In genomic region chr12:92224685-92225331, GRCh38 we compare ENCODE assay signal across 12 cellular contexts.
DNase-seq lines count a peak whose midpoint lies in the region; ATAC-seq, FAIRE-seq and TF ChIP-seq lines count a peak whose summit lies in the region.
"Had no signal": no experiment of that assay in that cellular context is flagged by ENCODE, and none has a peak within 500 bp of the region (broad histone marks: within the 10 kb centered on the region; RNA-seq: fewer than 3 reads in every experiment).

No MANE protein-coding gene starts in this region.

- SMC1A ChIA-PET in GM12878 (lab: Charles Lee; ENCODE audit: uncharacterized antibody, unreplicated experiment) = interaction anchor here (1.4 to 1.9 kb wide), 2 partner anchors 11 to 138 kb away, joined by 4 to 5 read pairs; no protein-coding TSS in a partner anchor

- intact Hi-C loops in GM12878 (cut with micrococcal nuclease; ENCODE audit: unreplicated experiment) = no loop called here

- no peaks in the 10 kb centered on the region for H3K27me3 ChIP-seq in GM12878 (replicated peaks in 1 of 2; ENCODE audit: control insufficient read depth in 2 of 2, insufficient read depth in 2 of 2, low read length in 1 of 2)
- H3K27me3 ChIP-seq: BLaER1 had no signal

- CTCF ChIA-PET in GM12878 (lab: Yijun Ruan, JAX) = no interaction called here

- POLR2A ChIA-PET in GM12878 (lab: Charles Lee) = no interaction called here

- RAD21 ChIA-PET in GM12878 (lab: Charles Lee; ENCODE audit: unreplicated experiment) = no interaction called here

- TF ChIP-seq POLR2A in GM12878 (IDR thresholded peaks at IDR 0.05; ENCODE audit: low read depth, low read length) = no peak

- H3K79me2 ChIP-seq in GM12878 (ENCODE audit: control insufficient read depth, insufficient read depth, low read length) = no peaks in the 10 kb centered on the region

- no peak for FAIRE-seq in GM12878 (lab: Jason Lieb, UNC)
- FAIRE-seq: kidney had no signal

- no peak overlapping the region for H2AFZ ChIP-seq in GM12878 (ENCODE audit: control insufficient read depth, low read depth, low read length)

- no peaks in the 10 kb centered on the region for H3K4me1 ChIP-seq in GM12878 (ENCODE audit: control insufficient read depth, insufficient read depth, low read length)
- H3K4me1 ChIP-seq: BLaER1 had no signal

- ATAC-seq in GM12878 = peak; percentile 42

- no peaks in the 10 kb centered on the region for H3K36me3 ChIP-seq in GM12878 (ENCODE audit: control insufficient read depth in 2 of 2, insufficient read depth in 2 of 2, low read length in 1 of 2)
- H3K36me3 ChIP-seq: BLaER1 had no signal

- no peaks in the 10 kb centered on the region for H3K9me3 ChIP-seq in GM12878 (replicated peaks; ENCODE audit: control insufficient read depth, insufficient read depth, low read length)
- H3K9me3 ChIP-seq: BLaER1 had no signal

- in situ Hi-C loops in GM12878 (cut with MboI) = no loop called here

- H3K9ac ChIP-seq in GM12878 (ENCODE audit: control insufficient read depth, insufficient read depth, low read length) = no peak overlapping the region
- H3K9ac ChIP-seq: BLaER1 had no signal

- TF ChIP-seq EP300 in GM12878 (IDR thresholded peaks at IDR 0.05; ENCODE audit: borderline replicate concordance in 1 of 2, control insufficient read depth in 1 of 2, low read depth in 2 of 2, low read length in 2 of 2) = no peak

- peak; percentile 8 for DNase-seq in stimulated activated CD4-positive, alpha-beta T cell treated with anti-CD3 and anti-CD28 coated beads, Interleukin-15, amount 100 ng/mL, for 24 hours
- DNase-seq in stimulated activated CD4-positive, alpha-beta T cell treated with anti-CD3 and anti-CD28 coated beads, Interleukin-4, amount 100 ng/mL, for 1 hour = no peak
- DNase-seq in GM12878 (ENCODE audit: low read depth, low spot score) (no peak), iPS-NIHi7 (ENCODE audit: extremely low spot score) (peak; percentile 23), NCI-H524 treated with DMSO at 0.1 percent for 48 hours (lab: John Stamatoyannopoulos, UW) (no peak), NCI-H2107 (lab: John Stamatoyannopoulos, UW) (no peak), iPS-NIHi11 (ENCODE audit: low spot score) (no peak), OCI-M2 (lab: John Stamatoyannopoulos, UW; ENCODE audit: unreplicated experiment) (no peak)
- DNase-seq: cortex of kidney, kidney, NCI-H2081 treated with DMSO at 0.1 percent for 48 hours had no signal

- no peak for TF ChIP-seq RAD21 in GM12878 (IDR thresholded peaks at IDR 0.05; ENCODE audit: insufficient read depth, low read depth, low read length)

- WGBS in GM12878 (ENCODE audit: insufficient coverage, insufficient replicate concordance, low lambda C conversion rate, missing lambda C conversion rate) = 85% methylated on average over 6 of the region's 6 CpGs

- BruUV-seq in GM12878 (replicated peaks; lab: Mats Ljungman, UMichigan) = no TSS peak

- no peak overlapping the region for H3K4me2 ChIP-seq in GM12878 (ENCODE audit: control insufficient read depth, insufficient read depth)
- H3K4me2 ChIP-seq: BLaER1 had no signal

- no peaks in the 10 kb centered on the region for H4K20me1 ChIP-seq in GM12878 (ENCODE audit: control insufficient read depth, insufficient read depth)
- H4K20me1 ChIP-seq: BLaER1 had no signal

- H3K4me3 ChIP-seq in GM12878 = no peak overlapping the region
- H3K4me3 ChIP-seq: BLaER1 had no signal

- no peak overlapping the region for H3K27ac ChIP-seq in GM12878 (ENCODE audit: control insufficient read depth, insufficient read depth)
- H3K27ac ChIP-seq: BLaER1 had no signal

- no peak for TF ChIP-seq CTCF in GM12878 (IDR thresholded peaks at IDR 0.05 in 2 of 3, conservative IDR thresholded peaks at IDR 0.05 in 1 of 3; ENCODE audit: control insufficient read depth in 2 of 3, extremely low read depth in 1 of 3, insufficient read depth in 1 of 3, low read depth in 3 of 3, low read length in 3 of 3)

TF ChIP-seq in GM12878, 131 proteins besides CTCF, POLR2A, EP300 and RAD21:
- peak; percentile 49; the same call in 1 of the 2 replicates for TF ChIP-seq MTA2 (IDR thresholded peaks at IDR 0.05; ENCODE audit: low read depth)
- TF ChIP-seq, protein P1, sequence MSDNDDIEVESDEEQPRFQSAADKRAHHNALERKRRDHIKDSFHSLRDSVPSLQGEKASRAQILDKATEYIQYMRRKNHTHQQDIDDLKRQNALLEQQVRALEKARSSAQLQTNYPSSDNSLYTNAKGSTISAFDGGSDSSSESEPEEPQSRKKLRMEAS (IDR thresholded peaks at IDR 0.05; ENCODE audit: low read depth, low read length) = no peak

Comparison
In these comparisons a context has a peak if more than half of its experiments do, and no peak if none do; other contexts are left out.
1. DNase-seq: peak in stimulated activated CD4-positive, alpha-beta T cell treated with anti-CD3 and anti-CD28 coated beads, Interleukin-15, amount 100 ng/mL, for 24 hours (single experiment) and iPS-NIHi7 (single experiment); none in stimulated activated CD4-positive, alpha-beta T cell treated with anti-CD3 and anti-CD28 coated beads, Interleukin-4, amount 100 ng/mL, for 1 hour (single experiment), GM12878 (single experiment), NCI-H524 treated with DMSO at 0.1 percent for 48 hours (single experiment), NCI-H2107 (single experiment), iPS-NIHi11 (single experiment) and OCI-M2 (single experiment).